ENCODE assay signal across 16 cellular contexts in the genomic region with DNA sequence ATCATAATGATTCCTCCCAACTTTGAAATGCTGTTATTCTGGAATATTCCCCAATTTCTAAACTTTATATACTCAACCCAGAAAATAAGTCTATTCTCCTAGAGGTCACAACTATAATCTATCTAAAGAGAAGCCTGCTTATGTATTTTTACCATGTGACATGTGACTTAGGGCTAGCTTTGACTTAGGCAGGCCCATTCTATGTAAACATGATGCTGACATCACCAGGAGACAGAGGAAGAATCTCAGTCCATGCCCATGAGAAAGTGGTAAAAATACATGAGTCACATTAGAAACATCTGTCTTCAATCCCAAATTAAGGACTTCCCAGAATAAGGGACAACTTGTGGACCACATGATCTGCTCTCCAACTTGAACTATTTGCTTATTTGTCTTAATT.
A peak's percentile ranks its signal among the peaks of the same experiment; 100 is the strongest.
DNase-seq lines count a peak whose midpoint lies in the region; ATAC-seq, FAIRE-seq and TF ChIP-seq lines count a peak whose summit lies in the region.
"Had no signal": no experiment of that assay in that cellular context is flagged by ENCODE, and none has a peak within 500 bp of the region (broad histone marks: within the 10 kb centered on the region; RNA-seq: fewer than 3 reads in every experiment).

No MANE protein-coding gene starts in this region.

- no peak overlapping the region for H3K27ac ChIP-seq in neural progenitor cell
- H3K27ac ChIP-seq: SJCRH30 had no signal

- no peaks in the 10 kb centered on the region for H3K36me3 ChIP-seq in bronchial epithelial cell (ENCODE audit: control insufficient read depth, insufficient read depth, low read length)
- H3K36me3 ChIP-seq in neural progenitor cell: no peaks in the 10 kb centered on the region
- H3K36me3 ChIP-seq: SJCRH30 had no signal

- H2AFZ ChIP-seq in neural progenitor cell (replicated peaks): no peak overlapping the region

- no peaks in the 10 kb centered on the region for H3K9me3 ChIP-seq in neural progenitor cell (ENCODE audit: low read depth)
- H3K9me3 ChIP-seq: SJCRH30 had no signal

- no peak for ATAC-seq in GM18870 (IDR thresholded peaks at IDR 0.05; ENCODE audit: unreplicated experiment)
- ATAC-seq: stimulated activated naive B cell treated with anti-CD40 and anti-IgM and Interleukin-4, amounts not matched to agents 10 μg/mL and 1 μg/mL and 100 μg/mL, for 72 hours had no signal

- H3K79me2 ChIP-seq in neural progenitor cell (ENCODE audit: low read depth): no peaks in the 10 kb centered on the region

- DNase-seq in AG09309 (ENCODE audit: low read depth) (peak; percentile 81), HT1080 (ENCODE audit: low read depth) (peak; percentile 74), bronchial epithelial cell (ENCODE audit: low read depth) (peak; percentile 74), myocyte (ENCODE audit: low read depth) (peak; percentile 60), anterior cingulate cortex (lab: John Stamatoyannopoulos, UW) (no peak), neural progenitor cell (ENCODE audit: low spot score) (no peak)
- DNase-seq in activated CD4-positive, alpha-beta T cell treated with anti-CD3 and anti-CD28 coated beads for 4 hours: no peak
- DNase-seq: CD4-positive, CD25-positive, alpha-beta regulatory T cell; GOT3; NCI-H1092; NCI-H774; SJCRH30; stimulated activated CD4-positive, alpha-beta T cell treated with anti-CD3 and anti-CD28 coated beads, Interleukin-4, amount 100 ng/mL, for 1 hour; stimulated activated naive B cell treated with anti-CD40 and anti-IgM and Interleukin-4, amounts not matched to agents 10 μg/mL and 1 μg/mL and 100 μg/mL, for 72 hours had no signal

- peaks cover 13% of the 10 kb centered on the region for H3F3A ChIP-seq in neural progenitor cell (ENCODE audit: low read depth)

- peaks cover 4% of the 10 kb centered on the region for H3K9me3 Mint-ChIP-seq in neural progenitor cell
- H3K9me3 Mint-ChIP-seq: mesothelial cell of epicardium had no signal

- peaks cover 41% of the 10 kb centered on the region for H3K4me1 Mint-ChIP-seq in neural progenitor cell
- H3K4me1 Mint-ChIP-seq: CD4-positive, CD25-positive, alpha-beta regulatory T cell; stimulated activated naive B cell treated with anti-CD40 and anti-IgM and Interleukin-4, amounts not matched to agents 10 μg/mL and 1 μg/mL and 100 μg/mL, for 72 hours had no signal

- H3K27ac Mint-ChIP-seq in neural progenitor cell: no peak overlapping the region
- H3K27ac Mint-ChIP-seq: CD4-positive, CD25-positive, alpha-beta regulatory T cell; mesothelial cell of epicardium; stimulated activated naive B cell treated with anti-CD40 and anti-IgM and Interleukin-4, amounts not matched to agents 10 μg/mL and 1 μg/mL and 100 μg/mL, for 72 hours had no signal

- H3K4me2 ChIP-seq in neural progenitor cell: no peak overlapping the region

- TF ChIP-seq CTCF in AG09309 (IDR thresholded peaks at IDR 0.05; ENCODE audit: control insufficient read depth, insufficient read depth, low read depth, low read length, missing control alignments) (no peak), bronchial epithelial cell (IDR thresholded peaks at IDR 0.05; ENCODE audit: insufficient read depth, low read length, severe bottlenecking) (no peak), neural progenitor cell (IDR thresholded peaks at IDR 0.05) (no peak)

- no peak overlapping the region for H3K4me3 ChIP-seq in AG09309 (ENCODE audit: control insufficient read depth, low read depth, low read length)
- no peak overlapping the region for H3K4me3 ChIP-seq in bronchial epithelial cell (ENCODE audit: low read depth, low read length)
- H3K4me3 ChIP-seq in neural progenitor cell: no peak overlapping the region
- H3K4me3 ChIP-seq: SJCRH30 had no signal

- no peaks in the 10 kb centered on the region for H3K27me3 Mint-ChIP-seq in neural progenitor cell (ENCODE audit: insufficient read depth, low read depth)
- H3K27me3 Mint-ChIP-seq: CD4-positive, CD25-positive, alpha-beta regulatory T cell; stimulated activated naive B cell treated with anti-CD40 and anti-IgM and Interleukin-4, amounts not matched to agents 10 μg/mL and 1 μg/mL and 100 μg/mL, for 72 hours had no signal

- H3K36me3 Mint-ChIP-seq in neural progenitor cell: peaks cover 1% of the 10 kb centered on the region
- H3K36me3 Mint-ChIP-seq: CD4-positive, CD25-positive, alpha-beta regulatory T cell; stimulated activated naive B cell treated with anti-CD40 and anti-IgM and Interleukin-4, amounts not matched to agents 10 μg/mL and 1 μg/mL and 100 μg/mL, for 72 hours had no signal

- no peak overlapping the region for H3K9ac ChIP-seq in neural progenitor cell

- H3K27me3 ChIP-seq in bronchial epithelial cell (ENCODE audit: control insufficient read depth, insufficient read depth, low read length): no peaks in the 10 kb centered on the region
- no peaks in the 10 kb centered on the region for H3K27me3 ChIP-seq in neural progenitor cell
- H3K27me3 ChIP-seq: SJCRH30 had no signal

- FAIRE-seq in bronchial epithelial cell (lab: Jason Lieb, UNC): no peak

- H3K4me1 ChIP-seq in neural progenitor cell: peaks cover 16% of the 10 kb centered on the region
- H3K4me1 ChIP-seq: SJCRH30 had no signal

- no peak overlapping the region for H3K4me3 Mint-ChIP-seq in neural progenitor cell
- H3K4me3 Mint-ChIP-seq: CD4-positive, CD25-positive, alpha-beta regulatory T cell; mesothelial cell of epicardium; stimulated activated naive B cell treated with anti-CD40 and anti-IgM and Interleukin-4, amounts not matched to agents 10 μg/mL and 1 μg/mL and 100 μg/mL, for 72 hours had no signal

- no peaks in the 10 kb centered on the region for H4K20me1 ChIP-seq in neural progenitor cell (ENCODE audit: low read depth)

Comparison
In these comparisons a context has a peak if more than half of its experiments do, and no peak if none do; other contexts are left out.
1. DNase-seq: peak in AG09309 (single experiment), HT1080 (single experiment), bronchial epithelial cell (single experiment) and myocyte (single experiment); none in activated CD4-positive, alpha-beta T cell treated with anti-CD3 and anti-CD28 coated beads for 4 hours (0 of 2), anterior cingulate cortex (0 of 58) and neural progenitor cell (single experiment).